Comparison of ENCODE assay signal across 8 cellular contexts in the genomic region with DNA sequence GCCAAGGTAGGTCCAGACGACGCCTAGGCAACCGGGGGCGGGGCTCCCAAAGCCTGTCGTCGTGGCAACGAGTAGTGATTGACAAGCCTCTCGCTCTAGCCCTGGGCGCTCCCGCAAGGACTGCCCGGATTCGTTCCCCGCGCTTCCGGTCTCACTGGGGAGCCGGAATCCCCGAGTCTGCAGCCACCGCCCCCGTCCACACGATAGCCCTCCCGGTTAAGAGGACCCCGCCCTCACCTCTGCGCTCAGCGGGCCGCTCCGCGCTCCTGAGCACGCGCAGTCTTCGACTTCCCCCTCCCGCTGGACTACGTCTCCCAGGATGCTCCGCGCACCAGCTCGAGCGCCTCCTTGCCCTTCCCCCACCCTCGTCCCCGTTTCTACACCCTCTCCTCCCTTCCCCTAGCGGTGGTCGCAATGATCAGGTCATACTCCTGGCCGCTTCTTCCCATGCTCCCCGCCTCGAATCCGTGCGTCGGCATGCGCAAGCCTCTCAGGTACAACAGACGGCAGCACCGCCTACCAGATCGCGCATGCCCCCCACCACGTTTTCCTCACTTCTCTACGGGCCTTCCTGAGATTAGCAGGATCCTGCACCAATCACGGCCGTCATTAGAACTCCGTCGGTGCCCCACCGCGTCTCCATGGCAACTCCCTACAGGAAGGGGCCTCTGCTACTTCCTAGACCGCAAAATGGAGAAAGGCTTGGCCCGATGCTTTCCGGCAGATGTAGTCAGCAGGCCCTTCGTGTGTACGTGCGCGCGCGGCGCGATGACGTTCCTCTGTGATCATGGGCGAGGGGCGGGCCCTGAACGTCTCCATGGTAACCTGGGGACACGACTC. TPM values are rescaled to one million over a fixed set of nuclear protein-coding genes. Genes with fewer than 3 reads are reported as not detected.
DNase-seq lines count a peak whose midpoint lies in the region; ATAC-seq and TF ChIP-seq lines count a peak whose summit lies in the region.

A gene (minus strand): TSS at position 518 of the 840 bp plus-strand sequence. CDS start 1,946 bp downstream, outside the sequence.

- peak within 1 kb of the TSS; percentile 100 for H3K27ac Mint-ChIP-seq in activated T-helper 2 cell treated with anti-CD3 and anti-CD28 coated beads, Interferon-gamma antibody, Interleukin-2, Interleukin-4, amounts not matched to agents 10 μg/mL and 5 μg/mL and 100 μg/mL, durations not matched to agents 14 hours and 24 hours and 36 hours
- H3K27ac Mint-ChIP-seq in osteocyte (ENCODE audit: unreplicated experiment) = peak within 1 kb of the TSS; percentile 99

- H3K9ac ChIP-seq in MM.1S (ENCODE audit: low read length) = peak within 1 kb of the TSS; percentile 97

- H3K36me3 ChIP-seq in MM.1S (replicated peaks; ENCODE audit: insufficient read depth, low read length) (no peaks in the 10 kb centered on the region), gastroesophageal sphincter (peaks cover 0 to 34% of the 10 kb centered on the region in 2 donors), tibial artery (peaks cover 0 to 34% (median 4%) of the 10 kb centered on the region in 3 donors)

- H3K9me3 ChIP-seq in MM.1S (replicated peaks; ENCODE audit: insufficient read depth, low read length) (no peaks in the 10 kb centered on the region), gastroesophageal sphincter (no peaks in the 10 kb centered on the region), tibial artery (no peaks in the 10 kb centered on the region)

- peak; percentile 18 to 26 for TF ChIP-seq POLR2A in gastroesophageal sphincter (IDR thresholded peaks at IDR 0.05)

- peak within 1 kb of the TSS; percentile 91 for H3K4me2 ChIP-seq in MM.1S (ENCODE audit: low read depth, low read length)

- 0 to 1% methylated on average over 16 to 21 of the region's 75 CpGs for WGBS in gastroesophageal sphincter (ENCODE audit: low coverage in 1 of 2), 2 donors

- no peaks in the 10 kb centered on the region for H4K20me1 ChIP-seq in MM.1S (ENCODE audit: insufficient read depth, low read length)

- peaks cover 21% of the 10 kb centered on the region for H3K36me3 Mint-ChIP-seq in activated T-helper 2 cell treated with anti-CD3 and anti-CD28 coated beads, Interferon-gamma antibody, Interleukin-2, Interleukin-4, amounts not matched to agents 10 μg/mL and 5 μg/mL and 100 μg/mL, durations not matched to agents 14 hours and 24 hours and 36 hours (ENCODE audit: low read depth)
- H3K36me3 Mint-ChIP-seq in osteocyte (ENCODE audit: unreplicated experiment) = no peaks in the 10 kb centered on the region

- no peaks in the 10 kb centered on the region for H3K27me3 Mint-ChIP-seq in activated T-helper 2 cell treated with anti-CD3 and anti-CD28 coated beads, Interferon-gamma antibody, Interleukin-2, Interleukin-4, amounts not matched to agents 10 μg/mL and 5 μg/mL and 100 μg/mL, durations not matched to agents 14 hours and 24 hours and 36 hours (ENCODE audit: low read depth)
- no peaks in the 10 kb centered on the region for H3K27me3 Mint-ChIP-seq in osteocyte (ENCODE audit: unreplicated experiment)

- H3K27ac ChIP-seq in MM.1S (ENCODE audit: low read length) (peak within 1 kb of the TSS; percentile 99), gastroesophageal sphincter (peak within 1 kb of the TSS; percentile 87 to 99 (median 94)), tibial artery (peak within 1 kb of the TSS; percentile 86 to 91)

- H3K4me1 ChIP-seq in MM.1S (ENCODE audit: low read length) = peaks cover 15% of the 10 kb centered on the region
- H3K4me1 ChIP-seq in gastroesophageal sphincter = peaks cover 0 to 51% (median 16%) of the 10 kb centered on the region in 3 donors
- peaks cover 0 to 40% (median 24%) of the 10 kb centered on the region in 4 donors for H3K4me1 ChIP-seq in tibial artery

- H3F3A ChIP-seq in MM.1S (ENCODE audit: insufficient read depth, low read length) = peaks cover 19% of the 10 kb centered on the region

- TF ChIP-seq EP300 in gastroesophageal sphincter (IDR thresholded peaks at IDR 0.05) = no peak

- no peaks in the 10 kb centered on the region for H3K9me2 ChIP-seq in MM.1S (replicated peaks; ENCODE audit: insufficient read depth, low read length)

- DNase-seq in ELF-1 (ENCODE audit: low read depth, low spot score) (peak; percentile 100), H4 (ENCODE audit: low spot score) (peak; percentile 100), MM.1S (peak; percentile 100), osteocyte (ENCODE audit: extremely low spot score, unreplicated experiment) (peak; percentile 100), tibial artery (peak; percentile 100), NCI-H2107 (lab: John Stamatoyannopoulos, UW) (no peak)
- DNase-seq in activated T-helper 2 cell treated with anti-CD3 and anti-CD28 coated beads, Interferon-gamma antibody, Interleukin-2, Interleukin-4, amounts not matched to agents 10 μg/mL and 5 μg/mL and 100 μg/mL, durations not matched to agents 14 hours and 24 hours and 36 hours (ENCODE audit: low spot score) = peak; percentile 100

- peak within 1 kb of the TSS; percentile 95 for H3K4me3 Mint-ChIP-seq in activated T-helper 2 cell treated with anti-CD3 and anti-CD28 coated beads, Interferon-gamma antibody, Interleukin-2, Interleukin-4, amounts not matched to agents 10 μg/mL and 5 μg/mL and 100 μg/mL, durations not matched to agents 14 hours and 24 hours and 36 hours (ENCODE audit: low read depth)
- peak within 1 kb of the TSS; percentile 99 for H3K4me3 Mint-ChIP-seq in osteocyte (ENCODE audit: unreplicated experiment)

- H3K4me3 ChIP-seq in MM.1S (ENCODE audit: low read length) (peak within 1 kb of the TSS; percentile 93), gastroesophageal sphincter (peak within 1 kb of the TSS; percentile 57 to 78), tibial artery (peak within 1 kb of the TSS; percentile 59 to 63)

- peaks cover 21% of the 10 kb centered on the region for H3K4me1 Mint-ChIP-seq in activated T-helper 2 cell treated with anti-CD3 and anti-CD28 coated beads, Interferon-gamma antibody, Interleukin-2, Interleukin-4, amounts not matched to agents 10 μg/mL and 5 μg/mL and 100 μg/mL, durations not matched to agents 14 hours and 24 hours and 36 hours (ENCODE audit: low read depth)
- H3K4me1 Mint-ChIP-seq in osteocyte (ENCODE audit: unreplicated experiment) = peaks cover 28% of the 10 kb centered on the region

- H3K79me2 ChIP-seq in MM.1S (ENCODE audit: low read length) = peaks cover 21% of the 10 kb centered on the region; the same call in 1 of the 2 replicates

- H3K9me3 Mint-ChIP-seq in activated T-helper 2 cell treated with anti-CD3 and anti-CD28 coated beads, Interferon-gamma antibody, Interleukin-2, Interleukin-4, amounts not matched to agents 10 μg/mL and 5 μg/mL and 100 μg/mL, durations not matched to agents 14 hours and 24 hours and 36 hours = no peaks in the 10 kb centered on the region
- H3K9me3 Mint-ChIP-seq in osteocyte (ENCODE audit: unreplicated experiment) = no peaks in the 10 kb centered on the region

- intact Hi-C loops in activated T-helper 2 cell treated with anti-CD3 and anti-CD28 coated beads, Interferon-gamma antibody, Interleukin-2, Interleukin-4, amounts not matched to agents 10 μg/mL and 5 μg/mL and 100 μg/mL, durations not matched to agents 14 hours and 24 hours and 36 hours (cut with micrococcal nuclease) = loop anchor here (1.0 kb wide), 2 partner anchors 14 to 29 kb away; a partner anchor contains a TSS
- intact Hi-C loops in tibial artery (cut with DNase I; ENCODE audit: low total_unique reads) = no loop called here

- ATAC-seq in gastroesophageal sphincter = peak; percentile 86

- H3K27me3 ChIP-seq in MM.1S (replicated peaks; ENCODE audit: insufficient read depth, low read length) = no peaks in the 10 kb centered on the region
- no peaks in the 10 kb centered on the region for H3K27me3 ChIP-seq in gastroesophageal sphincter
- H3K27me3 ChIP-seq in tibial artery = no peaks in the 10 kb centered on the region

- TF ChIP-seq CTCF in MM.1S (IDR thresholded peaks at IDR 0.05; ENCODE audit: low read length) = no peak
- peak in 3 of 4 experiments; percentile 32 to 67 (median 54) for TF ChIP-seq CTCF in gastroesophageal sphincter (IDR thresholded peaks at IDR 0.05)
- TF ChIP-seq CTCF in osteocyte (IDR thresholded peaks at IDR 0.05) = peak; percentile 29
- peak in 1 of 2 experiments; percentile 48 for TF ChIP-seq CTCF in tibial artery (IDR thresholded peaks at IDR 0.05)

- peak within 1 kb of the TSS; percentile 77 for H2AFZ ChIP-seq in MM.1S (ENCODE audit: low read length)

RNA-seq across cellular contexts. Expression of the gene that starts here (rescaled TPM):
- total RNA-seq in H4 (2014; rRNA removed; shearing (Covaris generic)) = 3.5 and 5.4 TPM in 2 replicates
- 18.8 and 19.0 TPM in 2 replicates for total RNA-seq in activated T-helper 2 cell treated with anti-CD3 and anti-CD28 coated beads, Interferon-gamma antibody, Interleukin-2, Interleukin-4, amounts not matched to agents 10 μg/mL and 5 μg/mL and 100 μg/mL, durations not matched to agents 14 hours and 24 hours and 36 hours
- 10 to 100 TPM; 13.4 to 43.7 (median 22.4) TPM for total RNA-seq in gastroesophageal sphincter
- 25.3 and 30.9 TPM in 2 replicates for total RNA-seq in osteocyte
